In the genomic region with DNA sequence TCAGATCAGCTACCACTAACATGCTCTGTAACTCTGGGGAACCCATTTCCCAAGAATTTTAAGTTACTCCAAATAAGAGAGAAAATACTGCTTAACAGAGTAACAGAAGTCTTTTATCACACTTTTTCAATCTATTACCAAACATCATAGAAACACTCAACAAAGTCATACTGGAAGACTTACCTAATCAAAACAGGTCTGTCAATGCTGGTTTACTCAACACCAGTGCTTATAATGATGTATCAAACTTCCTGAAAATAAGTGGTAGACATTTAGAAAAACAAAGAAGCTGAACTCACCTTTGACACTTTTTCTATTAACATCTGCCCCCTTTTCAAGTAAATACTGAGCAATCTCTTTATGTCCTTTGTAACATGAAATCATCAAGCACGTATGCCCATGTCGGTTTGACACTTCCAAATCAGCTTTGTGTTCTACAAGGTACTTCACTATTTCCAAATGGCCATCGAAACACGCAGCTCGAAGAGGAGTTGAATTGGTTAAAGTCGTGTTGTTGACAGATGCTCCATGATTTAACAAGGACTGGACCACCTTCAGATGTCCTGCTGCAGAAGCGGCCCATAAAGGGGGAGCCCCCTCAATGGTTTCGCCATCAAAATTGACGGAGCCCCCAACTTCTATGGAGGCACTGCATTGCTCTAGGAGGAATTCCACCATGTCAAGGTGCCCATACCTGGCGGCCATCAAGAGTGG, we compare ENCODE assay signal across 7 cellular contexts. TPM values are rescaled to one million over a fixed set of nuclear protein-coding genes. Genes with fewer than 3 reads are reported as not detected.
DNase-seq lines count a peak whose midpoint lies in the region; ATAC-seq and TF ChIP-seq lines count a peak whose summit lies in the region.

No MANE protein-coding gene starts in this region.

- no peak overlapping the region for H2BK120ac ChIP-seq in H9 (ENCODE audit: low read depth, low read length, poor library complexity, severe bottlenecking)

- no peak overlapping the region for H2BK15ac ChIP-seq in H9 (ENCODE audit: low read depth, low read length)

- H3K4me2 ChIP-seq in H9 (ENCODE audit: insufficient read depth, insufficient read length, low read length) = peak overlapping the region; percentile 92
- peak overlapping the region; percentile 71 for H3K4me2 ChIP-seq in SU-DHL-6 (ENCODE audit: low read depth, low read length, poor library complexity, severe bottlenecking)

- ATAC-seq in GM18907 (IDR thresholded peaks at IDR 0.05; ENCODE audit: unreplicated experiment) = no peak
- ATAC-seq in activated CD4-positive, CD25-positive, alpha-beta regulatory T cell treated with anti-CD3 and anti-CD28 coated beads, Interleukin-2, amount 50 U/mL, for 24 hours = no peak

- H4K91ac ChIP-seq in H9 (ENCODE audit: insufficient read length, low read depth, low read length) = no peak overlapping the region

- H3K4me1 ChIP-seq in H9 (ENCODE audit: insufficient read depth, low read length) (no peaks in the 10 kb centered on the region; the same call in 1 of the 2 replicates), skeletal muscle tissue (ENCODE audit: control insufficient read depth in 3 of 3, insufficient read depth in 3 of 3, low read length in 3 of 3) (peaks cover 6 to 40% (median 28%) of the 10 kb centered on the region in 3 donors)

- H3K18ac ChIP-seq in H9 (ENCODE audit: insufficient read length, low read depth, low read length) = no peak overlapping the region

- no CpG with 5 or more reads among the region's 10 CpGs for WGBS in H9 (ENCODE audit: extremely low coverage, insufficient read length, low lambda C conversion rate)

- H3K4me1 Mint-ChIP-seq in H9 = peaks cover 49 to 53% of the 10 kb centered on the region in 2 experiments

- no peak overlapping the region for H4K5ac ChIP-seq in H9 (ENCODE audit: insufficient read length, low read depth, low read length)

- peaks cover 31 to 55% (median 52%) of the 10 kb centered on the region in 3 experiments for H3K36me3 Mint-ChIP-seq in H9 (ENCODE audit: insufficient read depth in 1 of 3, low read depth in 3 of 3)

- H3T11ph ChIP-seq in H9 (ENCODE audit: low read length) = no peak overlapping the region

- no peak overlapping the region for H3K23ac ChIP-seq in H9 (ENCODE audit: insufficient read length, low read depth, low read length)

- peak overlapping the region; percentile 94 to 99 for H3K4me3 Mint-ChIP-seq in H9

- H3K79me1 ChIP-seq in H9 (ENCODE audit: insufficient read depth, low read depth, low read length, poor library complexity, severe bottlenecking) = peaks cover 4% of the 10 kb centered on the region

- peaks cover 9% of the 10 kb centered on the region for H3K23me2 ChIP-seq in H9 (ENCODE audit: insufficient read length, low read depth, low read length, poor library complexity, severe bottlenecking)

- no peaks in the 10 kb centered on the region for H3K9me2 ChIP-seq in SU-DHL-6 (replicated peaks; ENCODE audit: insufficient read depth, low read length)

- no peak overlapping the region for H4K8ac ChIP-seq in H9 (replicated peaks; ENCODE audit: insufficient read length, low read depth, low read length)

- H2BK12ac ChIP-seq in H9 (ENCODE audit: insufficient read length, low read depth, low read length) = no peak overlapping the region

- no peak for TF ChIP-seq CTCF in H9 (conservative IDR thresholded peaks at IDR 0.05)
- no peak for TF ChIP-seq CTCF in SU-DHL-6 (IDR thresholded peaks at IDR 0.05; ENCODE audit: insufficient read depth, low read length, poor library complexity, severe bottlenecking)
- no peak for TF ChIP-seq CTCF in foreskin fibroblast (IDR thresholded peaks at IDR 0.05; ENCODE audit: low read depth, low read length)

- H3K27me3 Mint-ChIP-seq in H9 (ENCODE audit: low read depth) = no peaks in the 10 kb centered on the region

- H2AFZ ChIP-seq in H9 (ENCODE audit: low read length) (no peak overlapping the region), SU-DHL-6 (ENCODE audit: low read depth, low read length, severe bottlenecking) (no peak overlapping the region)

- H2AK5ac ChIP-seq in H9 (ENCODE audit: insufficient read length, low read length) = no peak overlapping the region

- H3K9ac ChIP-seq in H9 (ENCODE audit: extremely low read depth, insufficient read length, low read length) = peak overlapping the region; percentile 90
- H3K9ac ChIP-seq in SU-DHL-6 (ENCODE audit: low read length) = peak overlapping the region; percentile 99
- peak overlapping the region; percentile 89 to 95 (median 93) for H3K9ac ChIP-seq in skeletal muscle tissue (ENCODE audit: low read depth in 1 of 3, low read length in 3 of 3)

- no peaks in the 10 kb centered on the region for H3F3A ChIP-seq in SU-DHL-6 (ENCODE audit: insufficient read depth)

- no peak overlapping the region for H3K4ac ChIP-seq in H9 (ENCODE audit: low read depth, low read length)

- H3K9me3 Mint-ChIP-seq in H9 = peaks cover 12 to 13% of the 10 kb centered on the region in 2 experiments; a peak in 4 of 5 replicates

- H2BK20ac ChIP-seq in H9 (ENCODE audit: low read depth, low read length, poor library complexity, severe bottlenecking) = no peak overlapping the region

- no peak overlapping the region for H3K27ac ChIP-seq in H9 (ENCODE audit: insufficient read length, low read depth, low read length)
- no peak overlapping the region for H3K27ac ChIP-seq in SU-DHL-6 (ENCODE audit: low read depth, low read length)
- H3K27ac ChIP-seq in skeletal muscle tissue (ENCODE audit: low read depth, low read length) = peak overlapping the region; percentile 98

- H3K4me3 ChIP-seq in SU-DHL-6 (ENCODE audit: insufficient read depth, low read length, poor library complexity, severe bottlenecking) = peak overlapping the region; percentile 99
- H3K4me3 ChIP-seq in foreskin fibroblast (ENCODE audit: low read depth in 1 of 2, low read length in 2 of 2) = peak overlapping the region; percentile 72 to 78
- peak overlapping the region; percentile 60 to 95 (median 87) for H3K4me3 ChIP-seq in skeletal muscle tissue (ENCODE audit: low read length in 3 of 3)

- H2BK5ac ChIP-seq in H9 (ENCODE audit: insufficient read length, low read length) = no peak overlapping the region

- H3K27ac Mint-ChIP-seq in H9 = peak overlapping the region in 2 of 3 experiments; percentile 96 to 97; a peak in 1 of 7 replicates

- H4K20me1 ChIP-seq in H9 (ENCODE audit: control insufficient read depth, insufficient read depth, insufficient read length) (no peaks in the 10 kb centered on the region), SU-DHL-6 (ENCODE audit: low read depth, low read length) (peaks cover 32% of the 10 kb centered on the region)

- no peaks in the 10 kb centered on the region for H3K9me3 ChIP-seq in H9 (ENCODE audit: control insufficient read depth, low read depth, low read length)
- peaks cover 9% of the 10 kb centered on the region; the same call in 1 of the 2 replicates for H3K9me3 ChIP-seq in SU-DHL-6 (ENCODE audit: insufficient read depth, low read length)
- H3K9me3 ChIP-seq in skeletal muscle tissue (ENCODE audit: control insufficient read depth in 3 of 3, low read length in 3 of 3) = no peaks in the 10 kb centered on the region

- H3K14ac ChIP-seq in H9 (ENCODE audit: insufficient read depth, low read length) = no peak overlapping the region

- H3K27me3 ChIP-seq in H9 (ENCODE audit: insufficient read depth, low read length) (no peaks in the 10 kb centered on the region), SU-DHL-6 (ENCODE audit: low read length) (no peaks in the 10 kb centered on the region), skeletal muscle tissue (ENCODE audit: control insufficient read depth in 3 of 3, insufficient read depth in 3 of 3, low read length in 3 of 3) (no peaks in the 10 kb centered on the region)

- H3K79me2 ChIP-seq in H9 (ENCODE audit: insufficient read depth, low read length) (peaks cover 38% of the 10 kb centered on the region; the same call in 1 of the 2 replicates), SU-DHL-6 (ENCODE audit: insufficient read depth, low read length) (peaks cover 63% of the 10 kb centered on the region)

- H3K56ac ChIP-seq in H9 (ENCODE audit: insufficient read length, low read depth, low read length) = no peak overlapping the region

- DNase-seq in H9 (no peak), foreskin fibroblast (no peak)
- no peak for DNase-seq in effector CD4-positive, alpha-beta T cell

- peaks cover 56% of the 10 kb centered on the region for H3K36me3 ChIP-seq in SU-DHL-6 (ENCODE audit: low read length)
- H3K36me3 ChIP-seq in skeletal muscle tissue (ENCODE audit: control insufficient read depth in 3 of 3, insufficient read depth in 3 of 3, low read length in 3 of 3) = peaks cover 7 to 13% (median 10%) of the 10 kb centered on the region in 3 donors

RNA-seq across cellular contexts. Expression of a gene that starts 1.8 kb away (rescaled TPM):
- total RNA-seq in H9 (2021) (15.2 and 16.1 TPM in 2 replicates), skeletal muscle tissue (39.1 TPM)

RNA-seq across cellular contexts. Expression of a gene that starts 59.5 kb away (rescaled TPM):
- total RNA-seq in H9 (2021) (0.24 and 0.33 TPM in 2 replicates), skeletal muscle tissue (2.6 TPM)
